In genomic region chr3:174424656-174425055, GRCh38 we compare ENCODE assay signal across 25 cellular contexts.
DNase-seq lines count a peak whose midpoint lies in the region; ATAC-seq, FAIRE-seq and TF ChIP-seq lines count a peak whose summit lies in the region.
"Had no signal": no experiment of that assay in that cellular context is flagged by ENCODE, and none has a peak within 500 bp of the region (broad histone marks: within the 10 kb centered on the region; RNA-seq: fewer than 3 reads in every experiment).

No MANE protein-coding gene starts in this region.

- peak; percentile 61 for DNase-seq in COLO829 (ENCODE audit: low spot score)
- DNase-seq in HT1080 (ENCODE audit: low read depth): peak; percentile 13
- no peak for DNase-seq in H1 (ENCODE audit: low read depth in 1 of 2, low spot score in 2 of 2)
- no peak for DNase-seq in neural crest cell (ENCODE audit: low read depth, low spot score)
- no peak for DNase-seq in ACHN
- DNase-seq in progenitor cell of endocrine pancreas (ENCODE audit: low spot score, unreplicated experiment): no peak
- DNase-seq in activated naive CD4-positive, alpha-beta T cell treated with anti-CD3 and anti-CD28 coated beads, Interleukin-2, amount 50 U/mL, for 16 hours: no peak
- DNase-seq: AML-193; BE2C; Calu3; CD4-positive, alpha-beta T cell; CD8-positive, alpha-beta memory T cell; COR-L47; DMS53; DMS79 treated with DMSO at 0.1 percent for 48 hours; GF-D8; HFFc6 had no signal

- no peak overlapping the region for H2AK5ac ChIP-seq in H1 (ENCODE audit: low read depth, low read length)

- no peak for TF ChIP-seq POLR2A in H1 (IDR thresholded peaks at IDR 0.05; ENCODE audit: control extremely low read depth in 1 of 2, low read depth in 2 of 2, low read length in 2 of 2)

- no peak overlapping the region for H3K56ac ChIP-seq in H1 (replicated peaks; ENCODE audit: insufficient read length, low read depth, low read length)

- H3K36me3 Mint-ChIP-seq in neural crest cell (ENCODE audit: low read depth): no peaks in the 10 kb centered on the region
- H3K36me3 Mint-ChIP-seq in progenitor cell of endocrine pancreas (ENCODE audit: insufficient read depth): no peaks in the 10 kb centered on the region
- H3K36me3 Mint-ChIP-seq: CD14-positive monocyte; CD8-positive, alpha-beta memory T cell had no signal

- TF ChIP-seq RAD21 in H1 (IDR thresholded peaks at IDR 0.05 in 1 of 2, conservative IDR thresholded peaks at IDR 0.05 in 1 of 2; ENCODE audit: low read depth in 2 of 2, low read length in 2 of 2): no peak

- H3K23ac ChIP-seq in H1 (ENCODE audit: insufficient read length): no peak overlapping the region

- H2AFZ ChIP-seq in H1 (ENCODE audit: low read length): no peak overlapping the region

- H3K4ac ChIP-seq in H1 (replicated peaks; ENCODE audit: insufficient read length, low read depth, low read length): no peak overlapping the region

- H3K18ac ChIP-seq in H1 (ENCODE audit: extremely low read depth, low read length): no peak overlapping the region

- no peak overlapping the region for H3K27ac ChIP-seq in H1 (ENCODE audit: low read depth, low read length)
- H3K27ac ChIP-seq: 22Rv1; BLaER1 treated with 17β-estradiol and CSF1 and Interleukin-3, amounts not matched to agents 10 nM and 100 nM had no signal

- no peaks in the 10 kb centered on the region for H3K27me3 ChIP-seq in H1 (replicated peaks in 1 of 4; ENCODE audit: control insufficient read depth in 3 of 4, extremely low read depth in 1 of 4, insufficient read depth in 3 of 4, low read length in 3 of 4)
- H3K27me3 ChIP-seq: BE2C; BLaER1 treated with 17β-estradiol and CSF1 and Interleukin-3, amounts not matched to agents 10 nM and 100 nM had no signal

- no peak overlapping the region for H4K5ac ChIP-seq in H1 (ENCODE audit: insufficient read length, low read depth, low read length)

- H3K4me1 ChIP-seq in H1 (replicated peaks in 1 of 4; ENCODE audit: control insufficient read depth in 3 of 4, insufficient read depth in 4 of 4, low read length in 3 of 4): peaks cover 0 to 5% (median 0%) of the 10 kb centered on the region in 4 experiments; a peak in 1 of 7 replicates
- H3K4me1 ChIP-seq: BE2C; BLaER1 treated with 17β-estradiol and CSF1 and Interleukin-3, amounts not matched to agents 10 nM and 100 nM; HAP-1 had no signal

- TF ChIP-seq EP300 in H1 (IDR thresholded peaks at IDR 0.05; ENCODE audit: borderline replicate concordance in 1 of 2, low read depth in 2 of 2, low read length in 2 of 2): no peak

- no peak overlapping the region for H3K4me3 ChIP-seq in H1 (ENCODE audit: extremely low read depth in 1 of 4, insufficient read depth in 2 of 4, low read depth in 3 of 4, low read length in 4 of 4)
- H3K4me3 ChIP-seq: BLaER1 treated with 17β-estradiol and CSF1 and Interleukin-3, amounts not matched to agents 10 nM and 100 nM; HAP-1 had no signal

- no peaks in the 10 kb centered on the region for H4K20me1 ChIP-seq in H1 (replicated peaks in 1 of 2; ENCODE audit: control insufficient read depth in 1 of 2, insufficient read depth in 2 of 2, low read length in 2 of 2)
- H4K20me1 ChIP-seq: BLaER1 treated with 17β-estradiol and CSF1 and Interleukin-3, amounts not matched to agents 10 nM and 100 nM had no signal

- no peaks in the 10 kb centered on the region for H3K36me3 ChIP-seq in H1 (ENCODE audit: control insufficient read depth in 2 of 4, insufficient read depth in 4 of 4, low read length in 3 of 4)
- H3K36me3 ChIP-seq: BE2C; BLaER1 treated with 17β-estradiol and CSF1 and Interleukin-3, amounts not matched to agents 10 nM and 100 nM; HAP-1 had no signal

- no peak for ATAC-seq in GM19395 (IDR thresholded peaks at IDR 0.05; ENCODE audit: unreplicated experiment)

- POLR2A ChIA-PET in H1 (lab: Charles Lee; ENCODE audit: partially characterized antibody): no interaction called here

- no peak overlapping the region for H2BK20ac ChIP-seq in H1 (ENCODE audit: low read length)

- H4K8ac ChIP-seq in H1 (ENCODE audit: extremely low read depth, insufficient read depth, low read length): no peak overlapping the region

- in situ Hi-C loops in ACHN (cut with HindIII; ENCODE audit: low pct_ligation_motif_present, low pct_unique_long_range_greater_than_20kb, low sequenced_read_pairs): no loop called here

- H3K4me3 Mint-ChIP-seq in neural crest cell: no peak overlapping the region
- H3K4me3 Mint-ChIP-seq in progenitor cell of endocrine pancreas (ENCODE audit: low read depth): no peak overlapping the region
- H3K4me3 Mint-ChIP-seq: CD14-positive monocyte; CD4-positive, alpha-beta T cell; CD8-positive, alpha-beta memory T cell; HFFc6 had no signal

- no peak overlapping the region for H3K4me2 ChIP-seq in H1 (ENCODE audit: insufficient read depth in 1 of 2, low read depth in 2 of 2, low read length in 2 of 2)
- H3K4me2 ChIP-seq: BLaER1 treated with 17β-estradiol and CSF1 and Interleukin-3, amounts not matched to agents 10 nM and 100 nM had no signal

- no peaks in the 10 kb centered on the region for H3K23me2 ChIP-seq in H1 (ENCODE audit: low read depth, low read length)

- CTCF ChIA-PET in H1 (lab: Charles Lee; ENCODE audit: partially characterized antibody): no interaction called here

- H4K91ac ChIP-seq in H1 (replicated peaks; ENCODE audit: insufficient read length, low read length): no peak overlapping the region

- FAIRE-seq in H1 (lab: Jason Lieb, UNC): no peak
- FAIRE-seq: A204.1, GM12891, GM18507 had no signal

- H3K9me3 Mint-ChIP-seq in neural crest cell: no peaks in the 10 kb centered on the region
- H3K9me3 Mint-ChIP-seq in progenitor cell of endocrine pancreas (ENCODE audit: low read depth): no peaks in the 10 kb centered on the region
- H3K9me3 Mint-ChIP-seq: CD4-positive, alpha-beta T cell; HFFc6 had no signal

- no peak overlapping the region for H3K14ac ChIP-seq in H1 (ENCODE audit: insufficient read length)

- no peaks in the 10 kb centered on the region for H3K4me1 Mint-ChIP-seq in neural crest cell
- no peaks in the 10 kb centered on the region for H3K4me1 Mint-ChIP-seq in progenitor cell of endocrine pancreas (ENCODE audit: low read depth)
- H3K4me1 Mint-ChIP-seq: CD14-positive monocyte; CD8-positive, alpha-beta memory T cell had no signal

- no peaks in the 10 kb centered on the region for H3K9me3 ChIP-seq in H1 (ENCODE audit: insufficient read depth in 2 of 2, low read depth in 1 of 2, low read length in 1 of 2)
- H3K9me3 ChIP-seq: BE2C; BLaER1 treated with 17β-estradiol and CSF1 and Interleukin-3, amounts not matched to agents 10 nM and 100 nM; HAP-1 had no signal

- H3K79me1 ChIP-seq in H1 (ENCODE audit: low read depth, low read length): no peaks in the 10 kb centered on the region

- no peak overlapping the region for H2BK5ac ChIP-seq in H1 (ENCODE audit: low read depth, low read length)

- H2BK120ac ChIP-seq in H1 (replicated peaks; ENCODE audit: low read depth, low read length): no peak overlapping the region

- no peak overlapping the region for H2BK15ac ChIP-seq in H1 (ENCODE audit: low read length)

- WGBS in H1 (ENCODE audit: extremely low coverage in 1 of 2, insufficient coverage in 1 of 2, insufficient read length in 1 of 2, insufficient replicate concordance in 2 of 2, low coverage in 1 of 2, low lambda C conversion rate in 2 of 2, missing lambda C conversion rate in 1 of 2), 2 experiments: 77% methylated on average over 1 of the region's 1 CpG; no CpG with 5 or more reads in 1 of the 2 experiments

- H3K9ac ChIP-seq in H1 (replicated peaks in 1 of 4; ENCODE audit: extremely low read depth in 1 of 4, low read depth in 3 of 4, low read length in 3 of 4): no peak overlapping the region
- H3K9ac ChIP-seq: BLaER1 treated with 17β-estradiol and CSF1 and Interleukin-3, amounts not matched to agents 10 nM and 100 nM had no signal

- H3K27ac Mint-ChIP-seq in neural crest cell (ENCODE audit: unreplicated experiment): peak overlapping the region; percentile 72
- H3K27ac Mint-ChIP-seq in progenitor cell of endocrine pancreas: no peak overlapping the region
- H3K27ac Mint-ChIP-seq: CD14-positive monocyte; CD4-positive, alpha-beta T cell; CD8-positive, alpha-beta memory T cell; HFFc6 had no signal

- no peaks in the 10 kb centered on the region for H3K27me3 Mint-ChIP-seq in neural crest cell (ENCODE audit: low read depth)
- peaks cover 2% of the 10 kb centered on the region for H3K27me3 Mint-ChIP-seq in progenitor cell of endocrine pancreas
- H3K27me3 Mint-ChIP-seq: CD4-positive, alpha-beta T cell had no signal

- H3K79me2 ChIP-seq in H1 (ENCODE audit: control insufficient read depth in 1 of 2, insufficient read depth in 2 of 2, low read length in 2 of 2): no peaks in the 10 kb centered on the region

- no peak overlapping the region for H2BK12ac ChIP-seq in H1 (ENCODE audit: low read depth, low read length)

- TF ChIP-seq CTCF in H1 (IDR thresholded peaks at IDR 0.05; ENCODE audit: control extremely low read depth in 1 of 3, insufficient read depth in 1 of 3, low read depth in 1 of 3, low read length in 3 of 3) (no peak), neural crest cell (conservative IDR thresholded peaks at IDR 0.05) (no peak), progenitor cell of endocrine pancreas (IDR thresholded peaks at IDR 0.05; ENCODE audit: unreplicated experiment) (no peak)

TF ChIP-seq in H1, 55 proteins besides CTCF, POLR2A, EP300 and RAD21:
- peak; percentile 47; the same call in 1 of the 2 replicates for TF ChIP-seq CEBPB (IDR thresholded peaks at IDR 0.05; ENCODE audit: low read depth, low read length)
- TF ChIP-seq PHF8 (conservative IDR thresholded peaks at IDR 0.05; ENCODE audit: low read depth, low read length): no peak
- no peak for TF ChIP-seq KDM4A (IDR thresholded peaks at IDR 0.05; ENCODE audit: low read depth, low read length, severe bottlenecking)
- no peak for TF ChIP-seq YY1 (IDR thresholded peaks at IDR 0.05; ENCODE audit: low read depth, low read length)
- TF ChIP-seq, protein P1, sequence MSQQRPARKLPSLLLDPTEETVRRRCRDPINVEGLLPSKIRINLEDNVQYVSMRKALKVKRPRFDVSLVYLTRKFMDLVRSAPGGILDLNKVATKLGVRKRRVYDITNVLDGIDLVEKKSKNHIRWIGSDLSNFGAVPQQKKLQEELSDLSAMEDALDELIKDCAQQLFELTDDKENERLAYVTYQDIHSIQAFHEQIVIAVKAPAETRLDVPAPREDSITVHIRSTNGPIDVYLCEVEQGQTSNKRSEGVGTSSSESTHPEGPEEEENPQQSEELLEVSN (IDR thresholded peaks at IDR 0.05): no peak

Comparison
In these comparisons a context has a peak if more than half of its experiments do, and no peak if none do; other contexts are left out.
1. DNase-seq: peak in COLO829 (single experiment) and HT1080 (single experiment); none in H1 (0 of 2), neural crest cell (single experiment), ACHN (single experiment), progenitor cell of endocrine pancreas (single experiment) and activated naive CD4-positive, alpha-beta T cell treated with anti-CD3 and anti-CD28 coated beads, Interleukin-2, amount 50 U/mL, for 16 hours (single experiment).